Comparison of ENCODE assay signal across 13 cellular contexts in the genomic region with DNA sequence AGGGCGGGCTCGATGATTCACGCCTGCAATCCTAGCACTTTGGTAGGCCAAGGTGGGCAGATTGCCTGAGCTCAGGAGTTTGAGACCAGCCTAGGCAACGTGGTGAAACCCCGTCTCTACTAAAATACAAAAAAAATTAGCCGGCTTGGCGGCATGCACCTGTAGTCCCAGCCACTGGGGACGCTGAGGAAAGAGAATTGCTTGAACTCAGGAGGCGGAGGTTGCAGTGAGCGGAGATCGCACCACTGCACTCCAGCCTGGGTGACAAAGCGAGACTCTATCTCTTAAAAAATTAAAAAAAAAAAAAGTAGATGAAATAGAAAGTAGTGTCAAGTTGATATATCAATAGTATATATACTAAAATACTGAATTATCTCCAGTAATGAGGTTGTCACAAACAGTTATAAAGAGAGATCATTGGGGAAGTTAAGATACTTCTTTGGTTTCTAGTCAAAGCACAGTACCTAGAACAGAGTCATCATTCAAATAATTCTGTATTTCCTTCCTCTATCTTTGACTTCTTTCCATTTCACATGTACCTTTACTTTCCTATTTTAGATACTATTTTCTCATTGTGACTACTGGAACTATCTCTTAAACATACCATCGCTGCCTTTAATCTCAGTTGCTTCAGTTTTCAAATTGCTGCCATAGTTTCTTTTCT.
DNase-seq lines count a peak whose midpoint lies in the region; ATAC-seq and TF ChIP-seq lines count a peak whose summit lies in the region.
"Had no signal": no experiment of that assay in that cellular context is flagged by ENCODE, and none has a peak within 500 bp of the region (broad histone marks: within the 10 kb centered on the region; RNA-seq: fewer than 3 reads in every experiment).

No MANE protein-coding gene starts in this region.

- no peaks in the 10 kb centered on the region for H3F3A ChIP-seq in PC-9 (ENCODE audit: insufficient read depth, low read depth)

- H3K9me3 Mint-ChIP-seq in endodermal cell, result no peaks in the 10 kb centered on the region
- H3K9me3 Mint-ChIP-seq: IgD-negative memory B cell had no signal

- TF ChIP-seq CTCF in PC-9 (conservative IDR thresholded peaks at IDR 0.05) (no peak), endodermal cell (conservative IDR thresholded peaks at IDR 0.05) (no peak)

- H3K27me3 ChIP-seq in PC-9 (ENCODE audit: insufficient read depth, low read depth) (no peaks in the 10 kb centered on the region), endodermal cell (ENCODE audit: control insufficient read depth, insufficient read depth, low read length, poor library complexity, severe bottlenecking) (no peaks in the 10 kb centered on the region)
- H3K27me3 ChIP-seq: BLaER1 treated with 17β-estradiol and CSF1 and Interleukin-3, amounts not matched to agents 10 nM and 100 nM had no signal

- no peaks in the 10 kb centered on the region for H3K9me2 ChIP-seq in PC-9 (ENCODE audit: insufficient read depth)

- H3K79me2 ChIP-seq in PC-9 (ENCODE audit: low read depth), result no peaks in the 10 kb centered on the region

- H3K4me1 Mint-ChIP-seq in endodermal cell, result no peaks in the 10 kb centered on the region
- H3K4me1 Mint-ChIP-seq: CD4-positive, CD25-positive, alpha-beta regulatory T cell had no signal

- 88 to 95% methylated on average over 8 to 12 of the region's 13 CpGs for WGBS in endodermal cell (ENCODE audit: insufficient coverage in 1 of 2, insufficient read length in 1 of 2), 2 experiments

- H3K27ac Mint-ChIP-seq in endodermal cell, result no peak overlapping the region
- H3K27ac Mint-ChIP-seq: CD4-positive, CD25-positive, alpha-beta regulatory T cell; IgD-negative memory B cell had no signal

- ATAC-seq in GM18868 (IDR thresholded peaks at IDR 0.05; ENCODE audit: unreplicated experiment) (peak; percentile 37), GM21576 (IDR thresholded peaks at IDR 0.05; ENCODE audit: unreplicated experiment) (peak; percentile 69), HG03442 (IDR thresholded peaks at IDR 0.05; ENCODE audit: unreplicated experiment) (peak; percentile 50), SK-N-SH treated with all-trans-retinoic acid at 6 μM for 48 hours (no peak), GM19397 (IDR thresholded peaks at IDR 0.05; ENCODE audit: unreplicated experiment) (no peak)

- POLR2A ChIA-PET in PC-9 (lab: Charles Lee; ENCODE audit: unreplicated experiment), result no interaction called here

- H2AFZ ChIP-seq in PC-9, result 0 out of 2 replicates have a peak overlapping the region, but pooled peaks have one; percentile 27

- H3K4me2 ChIP-seq in PC-9, result no peak overlapping the region
- H3K4me2 ChIP-seq: BLaER1 treated with 17β-estradiol and CSF1 and Interleukin-3, amounts not matched to agents 10 nM and 100 nM had no signal

- intact Hi-C loops in PC-9 (cut with micrococcal nuclease; ENCODE audit: unreplicated experiment), result no loop called here

- H3K4me1 ChIP-seq in PC-9 (replicated peaks; ENCODE audit: insufficient read depth) (no peaks in the 10 kb centered on the region), endodermal cell (ENCODE audit: control insufficient read depth, insufficient read depth, low read length) (no peaks in the 10 kb centered on the region)
- H3K4me1 ChIP-seq: BLaER1 treated with 17β-estradiol and CSF1 and Interleukin-3, amounts not matched to agents 10 nM and 100 nM had no signal

- H3K36me3 Mint-ChIP-seq in endodermal cell (ENCODE audit: low read depth), result no peaks in the 10 kb centered on the region
- H3K36me3 Mint-ChIP-seq: CD4-positive, CD25-positive, alpha-beta regulatory T cell; IgD-negative memory B cell had no signal

- H4K20me1 ChIP-seq in PC-9 (ENCODE audit: insufficient read depth), result no peaks in the 10 kb centered on the region
- H4K20me1 ChIP-seq: BLaER1 treated with 17β-estradiol and CSF1 and Interleukin-3, amounts not matched to agents 10 nM and 100 nM had no signal

- H3K9me3 ChIP-seq in PC-9 (ENCODE audit: insufficient read depth, low read depth) (no peaks in the 10 kb centered on the region), endodermal cell (ENCODE audit: control insufficient read depth, low read length) (no peaks in the 10 kb centered on the region)
- H3K9me3 ChIP-seq: BLaER1 treated with 17β-estradiol and CSF1 and Interleukin-3, amounts not matched to agents 10 nM and 100 nM had no signal

- no peak overlapping the region for H3K27ac ChIP-seq in PC-9
- no peak overlapping the region for H3K27ac ChIP-seq in endodermal cell (ENCODE audit: low read depth, low read length)
- H3K27ac ChIP-seq: BLaER1 treated with 17β-estradiol and CSF1 and Interleukin-3, amounts not matched to agents 10 nM and 100 nM had no signal

- no peak overlapping the region for H3K9ac ChIP-seq in endodermal cell (ENCODE audit: extremely low read depth, low read length, poor library complexity, severe bottlenecking)
- H3K9ac ChIP-seq: BLaER1 treated with 17β-estradiol and CSF1 and Interleukin-3, amounts not matched to agents 10 nM and 100 nM had no signal

- H3K4me3 ChIP-seq in PC-9, result no peak overlapping the region
- no peak overlapping the region for H3K4me3 ChIP-seq in endodermal cell (ENCODE audit: low read length)
- H3K4me3 ChIP-seq: BLaER1 treated with 17β-estradiol and CSF1 and Interleukin-3, amounts not matched to agents 10 nM and 100 nM had no signal

- no peak for DNase-seq in PC-9
- DNase-seq in ureter (ENCODE audit: low spot score), result no peak
- DNase-seq in endodermal cell, result no peak
- DNase-seq: ACHN; CD4-positive, CD25-positive, alpha-beta regulatory T cell; KG1 had no signal

- H3K36me3 ChIP-seq in PC-9 (ENCODE audit: low read depth) (no peaks in the 10 kb centered on the region), endodermal cell (ENCODE audit: control insufficient read depth, insufficient read depth, low read length) (no peaks in the 10 kb centered on the region)
- H3K36me3 ChIP-seq: BLaER1 treated with 17β-estradiol and CSF1 and Interleukin-3, amounts not matched to agents 10 nM and 100 nM had no signal

- H3K4me3 Mint-ChIP-seq in endodermal cell, result no peak overlapping the region
- H3K4me3 Mint-ChIP-seq: CD4-positive, CD25-positive, alpha-beta regulatory T cell had no signal

- H3K27me3 Mint-ChIP-seq in endodermal cell (ENCODE audit: insufficient read depth), result peaks cover 3% of the 10 kb centered on the region
- H3K27me3 Mint-ChIP-seq: IgD-negative memory B cell had no signal

- CTCF ChIA-PET in PC-9 (lab: Charles Lee), result no interaction called here

- BruUV-seq in PC-9 (replicated peaks; lab: Mats Ljungman, UMichigan), result no TSS peak

TF ChIP-seq in SK-N-SH treated with all-trans-retinoic acid at 6 μM for 48 hours, 23 proteins besides CTCF, POLR2A, EP300 and RAD21:
- no peak for TF ChIP-seq CSDC2 (CRISPR knock-in tag; IDR thresholded peaks at IDR 0.05)
- no peak for TF ChIP-seq ESRRG (CRISPR knock-in tag; IDR thresholded peaks at IDR 0.05)
- no peak for TF ChIP-seq RARB (CRISPR knock-in tag; IDR thresholded peaks at IDR 0.05)
- TF ChIP-seq, protein P1, sequence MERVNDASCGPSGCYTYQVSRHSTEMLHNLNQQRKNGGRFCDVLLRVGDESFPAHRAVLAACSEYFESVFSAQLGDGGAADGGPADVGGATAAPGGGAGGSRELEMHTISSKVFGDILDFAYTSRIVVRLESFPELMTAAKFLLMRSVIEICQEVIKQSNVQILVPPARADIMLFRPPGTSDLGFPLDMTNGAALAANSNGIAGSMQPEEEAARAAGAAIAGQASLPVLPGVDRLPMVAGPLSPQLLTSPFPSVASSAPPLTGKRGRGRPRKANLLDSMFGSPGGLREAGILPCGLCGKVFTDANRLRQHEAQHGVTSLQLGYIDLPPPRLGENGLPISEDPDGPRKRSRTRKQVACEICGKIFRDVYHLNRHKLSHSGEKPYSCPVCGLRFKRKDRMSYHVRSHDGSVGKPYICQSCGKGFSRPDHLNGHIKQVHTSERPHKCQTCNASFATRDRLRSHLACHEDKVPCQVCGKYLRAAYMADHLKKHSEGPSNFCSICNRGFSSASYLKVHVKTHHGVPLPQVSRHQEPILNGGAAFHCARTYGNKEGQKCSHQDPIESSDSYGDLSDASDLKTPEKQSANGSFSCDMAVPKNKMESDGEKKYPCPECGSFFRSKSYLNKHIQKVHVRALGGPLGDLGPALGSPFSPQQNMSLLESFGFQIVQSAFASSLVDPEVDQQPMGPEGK (CRISPR knock-in tag; IDR thresholded peaks at IDR 0.05; ENCODE audit: borderline replicate concordance), result no peak
- no peak for TF ChIP-seq BACH2 (CRISPR knock-in tag; IDR thresholded peaks at IDR 0.05; ENCODE audit: borderline replicate concordance)
- no peak for TF ChIP-seq ZNF8 (CRISPR knock-in tag; IDR thresholded peaks at IDR 0.05)
- no peak for TF ChIP-seq GLIS3 (CRISPR knock-in tag; IDR thresholded peaks at IDR 0.05)
- TF ChIP-seq PPARA (CRISPR knock-in tag; IDR thresholded peaks at IDR 0.05; ENCODE audit: borderline replicate concordance), result no peak
- no peak for TF ChIP-seq ARNTL (CRISPR knock-in tag; IDR thresholded peaks at IDR 0.05; ENCODE audit: borderline replicate concordance, low read depth)
- no peak for TF ChIP-seq ZFP30 (CRISPR knock-in tag; IDR thresholded peaks at IDR 0.05)
- TF ChIP-seq ZNF70 (CRISPR knock-in tag; IDR thresholded peaks at IDR 0.05), result no peak
- TF ChIP-seq, protein P2, sequence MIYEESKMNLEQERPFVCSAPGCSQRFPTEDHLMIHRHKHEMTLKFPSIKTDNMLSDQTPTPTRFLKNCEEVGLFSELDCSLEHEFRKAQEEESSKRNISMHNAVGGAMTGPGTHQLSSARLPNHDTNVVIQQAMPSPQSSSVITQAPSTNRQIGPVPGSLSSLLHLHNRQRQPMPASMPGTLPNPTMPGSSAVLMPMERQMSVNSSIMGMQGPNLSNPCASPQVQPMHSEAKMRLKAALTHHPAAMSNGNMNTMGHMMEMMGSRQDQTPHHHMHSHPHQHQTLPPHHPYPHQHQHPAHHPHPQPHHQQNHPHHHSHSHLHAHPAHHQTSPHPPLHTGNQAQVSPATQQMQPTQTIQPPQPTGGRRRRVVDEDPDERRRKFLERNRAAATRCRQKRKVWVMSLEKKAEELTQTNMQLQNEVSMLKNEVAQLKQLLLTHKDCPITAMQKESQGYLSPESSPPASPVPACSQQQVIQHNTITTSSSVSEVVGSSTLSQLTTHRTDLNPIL (CRISPR knock-in tag; IDR thresholded peaks at IDR 0.05; ENCODE audit: low read depth), result no peak

Comparison
In these comparisons a context has a peak if more than half of its experiments do, and no peak if none do; other contexts are left out.
1. ATAC-seq: peak in GM18868 (single experiment), GM21576 (single experiment) and HG03442 (single experiment); none in SK-N-SH treated with all-trans-retinoic acid at 6 μM for 48 hours (single experiment) and GM19397 (single experiment).